1 cellular context compared by ENCODE assay signal in the genomic region with DNA sequence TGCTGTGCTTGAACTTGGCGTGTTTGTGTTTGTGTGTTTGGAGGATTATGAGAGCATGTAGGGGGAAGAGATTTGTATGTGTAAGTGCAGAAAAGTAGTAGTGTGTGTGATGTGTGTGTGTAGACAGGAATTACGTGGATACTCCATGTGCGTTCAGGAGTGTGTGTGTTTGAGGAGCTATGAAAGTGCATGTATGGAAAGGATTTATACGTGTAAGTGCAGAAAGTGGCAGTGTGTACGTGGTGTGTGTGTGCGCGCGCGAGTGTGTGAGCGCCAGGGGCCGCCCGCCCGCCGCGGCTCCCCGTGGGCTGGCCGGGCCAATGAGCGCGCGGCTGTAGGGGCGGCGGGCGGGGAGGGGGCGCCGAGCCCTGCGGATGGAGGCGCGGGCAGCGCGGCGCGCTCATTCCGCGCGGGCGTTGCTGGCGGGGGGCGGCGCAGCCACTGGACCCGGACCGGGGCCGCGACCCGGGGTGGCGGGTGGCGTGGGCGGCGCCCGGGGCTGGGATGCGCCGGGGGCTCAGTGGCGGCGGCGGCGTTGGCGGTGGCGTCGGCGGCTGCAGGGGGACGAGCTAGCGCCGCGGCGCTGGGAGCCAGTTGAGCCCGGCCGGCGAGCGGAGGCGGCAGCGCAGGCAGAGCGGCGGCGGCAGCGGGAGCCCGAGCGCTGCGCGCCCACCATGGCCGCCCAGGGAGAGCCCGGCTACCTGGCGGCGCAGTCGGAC.
TF ChIP-seq lines count a peak whose summit lies in the region.

A gene with protein sequence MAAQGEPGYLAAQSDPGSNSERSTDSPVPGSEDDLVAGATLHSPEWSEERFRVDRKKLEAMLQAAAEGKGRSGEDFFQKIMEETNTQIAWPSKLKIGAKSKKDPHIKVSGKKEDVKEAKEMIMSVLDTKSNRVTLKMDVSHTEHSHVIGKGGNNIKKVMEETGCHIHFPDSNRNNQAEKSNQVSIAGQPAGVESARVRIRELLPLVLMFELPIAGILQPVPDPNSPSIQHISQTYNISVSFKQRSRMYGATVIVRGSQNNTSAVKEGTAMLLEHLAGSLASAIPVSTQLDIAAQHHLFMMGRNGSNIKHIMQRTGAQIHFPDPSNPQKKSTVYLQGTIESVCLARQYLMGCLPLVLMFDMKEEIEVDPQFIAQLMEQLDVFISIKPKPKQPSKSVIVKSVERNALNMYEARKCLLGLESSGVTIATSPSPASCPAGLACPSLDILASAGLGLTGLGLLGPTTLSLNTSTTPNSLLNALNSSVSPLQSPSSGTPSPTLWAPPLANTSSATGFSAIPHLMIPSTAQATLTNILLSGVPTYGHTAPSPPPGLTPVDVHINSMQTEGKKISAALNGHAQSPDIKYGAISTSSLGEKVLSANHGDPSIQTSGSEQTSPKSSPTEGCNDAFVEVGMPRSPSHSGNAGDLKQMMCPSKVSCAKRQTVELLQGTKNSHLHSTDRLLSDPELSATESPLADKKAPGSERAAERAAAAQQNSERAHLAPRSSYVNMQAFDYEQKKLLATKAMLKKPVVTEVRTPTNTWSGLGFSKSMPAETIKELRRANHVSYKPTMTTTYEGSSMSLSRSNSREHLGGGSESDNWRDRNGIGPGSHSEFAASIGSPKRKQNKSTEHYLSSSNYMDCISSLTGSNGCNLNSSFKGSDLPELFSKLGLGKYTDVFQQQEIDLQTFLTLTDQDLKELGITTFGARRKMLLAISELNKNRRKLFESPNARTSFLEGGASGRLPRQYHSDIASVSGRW (plus strand): TSS at position 403 of the 719 bp plus-strand sequence. CDS start 272 bp downstream, at position 675.

TF ChIP-seq in SK-N-SH, 30 proteins besides CTCF, POLR2A, EP300 and RAD21 (continued from another document):
- TF ChIP-seq, protein P1, sequence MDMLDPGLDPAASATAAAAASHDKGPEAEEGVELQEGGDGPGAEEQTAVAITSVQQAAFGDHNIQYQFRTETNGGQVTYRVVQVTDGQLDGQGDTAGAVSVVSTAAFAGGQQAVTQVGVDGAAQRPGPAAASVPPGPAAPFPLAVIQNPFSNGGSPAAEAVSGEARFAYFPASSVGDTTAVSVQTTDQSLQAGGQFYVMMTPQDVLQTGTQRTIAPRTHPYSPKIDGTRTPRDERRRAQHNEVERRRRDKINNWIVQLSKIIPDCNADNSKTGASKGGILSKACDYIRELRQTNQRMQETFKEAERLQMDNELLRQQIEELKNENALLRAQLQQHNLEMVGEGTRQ (IDR thresholded peaks at IDR 0.05; ENCODE audit: borderline replicate concordance, low read depth, low read length), result 0 out of 2 replicates have a peak, but pooled peaks have one; percentile 27
